In genomic region chr19:19634516-19635312, GRCh38 we compare ENCODE assay signal across 1 cellular context.
A peak's percentile ranks its signal among the peaks of the same experiment; 100 is the strongest.
TF ChIP-seq lines count a peak whose summit lies in the region.

No MANE protein-coding gene starts in this region.

TF ChIP-seq in K562, 482 proteins besides CTCF, POLR2A, EP300 and RAD21:
- TF ChIP-seq SMARCA4 (IDR thresholded peaks at IDR 0.05) (no peak), NR2C2 (CRISPR knock-in tag; IDR thresholded peaks at IDR 0.05) (no peak), NR2C2 (tag; IDR thresholded peaks at IDR 0.05) (peak; percentile 74)
